ENCODE assay signal across 1 cellular context in genomic region chr20:25197173-25197869, GRCh38.
TF ChIP-seq lines count a peak whose summit lies in the region.

No MANE protein-coding gene starts in this region.

TF ChIP-seq in HepG2, 621 proteins besides CTCF, POLR2A, EP300 and RAD21 (continued from another document):
- TF ChIP-seq ARID5B (CRISPR knock-in tag; IDR thresholded peaks at IDR 0.05) (no peak), GATAD2A (CRISPR knock-in tag; IDR thresholded peaks at IDR 0.05) (no peak), ZNF33B (CRISPR knock-in tag; IDR thresholded peaks at IDR 0.05) (0 out of 2 replicates have a peak, but pooled peaks have one; percentile 66), AGO2 (optimal IDR thresholded peaks at IDR 0.05; ENCODE audit: low read depth, low read length) (no peak), ZSCAN12 (CRISPR knock-in tag; IDR thresholded peaks at IDR 0.05) (no peak), ZNF703 (CRISPR knock-in tag; IDR thresholded peaks at IDR 0.05; ENCODE audit: borderline replicate concordance) (no peak), SETDB1 (CRISPR knock-in tag; IDR thresholded peaks at IDR 0.05; ENCODE audit: borderline replicate concordance) (no peak)
